ENCODE assay signal across 8 cellular contexts in the genomic region with DNA sequence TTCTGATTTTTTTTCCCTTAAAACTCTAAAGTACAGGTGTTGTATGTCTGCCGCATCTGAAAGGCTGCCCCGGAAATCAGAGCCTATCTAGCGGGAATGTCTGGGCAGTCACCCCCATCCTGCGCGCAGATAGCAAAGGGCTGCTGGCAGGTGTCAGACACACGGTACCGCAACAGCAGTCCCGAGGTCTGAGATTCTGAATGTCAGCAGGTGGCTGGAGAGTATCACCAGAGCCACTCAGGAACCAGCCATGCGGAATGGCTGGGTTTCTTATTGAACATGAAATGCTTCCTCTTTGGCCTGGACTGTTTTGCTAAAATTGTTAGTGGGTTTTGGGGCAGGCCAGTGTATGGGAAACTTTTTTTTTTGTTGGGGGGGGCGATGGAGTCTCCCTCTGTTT. TPM values are rescaled to one million over a fixed set of nuclear protein-coding genes. Genes with fewer than 3 reads are reported as not detected.
DNase-seq lines count a peak whose midpoint lies in the region; ATAC-seq and TF ChIP-seq lines count a peak whose summit lies in the region.

No MANE protein-coding gene starts in this region.

- ATAC-seq in foreskin keratinocyte (no peak), upper lobe of left lung (ENCODE audit: low FRiP score in 2 of 2) (no peak)

- TF ChIP-seq POLR2A in upper lobe of left lung (IDR thresholded peaks at IDR 0.05) = no peak

- no peaks in the 10 kb centered on the region for H3K4me1 ChIP-seq in HEK293 (ENCODE audit: control insufficient read depth, insufficient read depth, low read length)
- H3K4me1 ChIP-seq in right atrium auricular region = peaks cover 0 to 63% of the 10 kb centered on the region in 2 donors
- no peaks in the 10 kb centered on the region for H3K4me1 ChIP-seq in foreskin keratinocyte
- peaks cover 10 to 29% (median 20%) of the 10 kb centered on the region in 4 donors for H3K4me1 ChIP-seq in upper lobe of left lung

- H3K4me3 ChIP-seq in HEK293 (ENCODE audit: low read depth, low read length) = no peak overlapping the region
- no peak overlapping the region for H3K4me3 ChIP-seq in right atrium auricular region
- no peak overlapping the region for H3K4me3 ChIP-seq in upper lobe of left lung

- TF ChIP-seq EP300 in upper lobe of left lung (IDR thresholded peaks at IDR 0.05) = no peak

- H3K27me3 ChIP-seq in right atrium auricular region = no peaks in the 10 kb centered on the region
- H3K27me3 ChIP-seq in foreskin keratinocyte = no peaks in the 10 kb centered on the region
- no peaks in the 10 kb centered on the region for H3K27me3 ChIP-seq in upper lobe of left lung

- DNase-seq in GM13976 (ENCODE audit: low spot score) (peak; percentile 82), NCI-H2171 treated with DMSO at 0.1 percent for 48 hours (lab: John Stamatoyannopoulos, UW) (peak; percentile 67), right atrium auricular region (ENCODE audit: low spot score) (no peak), foreskin keratinocyte (no peak), NCI-H82 treated with DMSO at 0.1 percent for 48 hours (lab: John Stamatoyannopoulos, UW; ENCODE audit: unreplicated experiment) (no peak), pons (ENCODE audit: low spot score) (no peak), upper lobe of left lung (no peak)

- 60 to 73% methylated on average over 10 of the region's 10 CpGs for WGBS in upper lobe of left lung, 2 donors

- no peak overlapping the region for H3K27ac ChIP-seq in HEK293 (ENCODE audit: extremely low read depth, low read depth, low read length)
- peak overlapping the region; percentile 82 to 85 for H3K27ac ChIP-seq in right atrium auricular region
- H3K27ac ChIP-seq in foreskin keratinocyte = no peak overlapping the region
- H3K27ac ChIP-seq in upper lobe of left lung = peak overlapping the region in 1 of 4 donors; percentile 57

- H3K36me3 ChIP-seq in HEK293 (ENCODE audit: control insufficient read depth in 2 of 2, insufficient read depth in 1 of 2, low read length in 2 of 2) (peaks cover 7 to 34% of the 10 kb centered on the region in 2 experiments; a peak in 2 of 3 replicates), right atrium auricular region (peaks cover 19% of the 10 kb centered on the region), upper lobe of left lung (peaks cover 4 to 46% (median 33%) of the 10 kb centered on the region in 4 donors)

- TF ChIP-seq CTCF in GM13976 (IDR thresholded peaks at IDR 0.05; ENCODE audit: borderline replicate concordance, control extremely low read depth, extremely low read depth, insufficient read depth, missing control alignments) = no peak
- TF ChIP-seq CTCF in HEK293 (tag by site-specific recombination; IDR thresholded peaks at IDR 0.05) = no peak
- no peak for TF ChIP-seq CTCF in right atrium auricular region (IDR thresholded peaks at IDR 0.05)
- TF ChIP-seq CTCF in foreskin keratinocyte (conservative IDR thresholded peaks at IDR 0.05) = no peak
- TF ChIP-seq CTCF in upper lobe of left lung (IDR thresholded peaks at IDR 0.05) = no peak

- POLR2A ChIA-PET in HEK293 (lab: Yijun Ruan, JAX) = interaction anchor here (0.8 kb wide), 1 partner anchor 66 kb away, joined by 4 read pairs; no protein-coding TSS in a partner anchor

- CTCF ChIA-PET in HEK293 (lab: Yijun Ruan, JAX) = no interaction called here

- no peaks in the 10 kb centered on the region for H3K9me3 ChIP-seq in HEK293 (ENCODE audit: control insufficient read depth, insufficient read depth, low read depth, low read length)
- H3K9me3 ChIP-seq in right atrium auricular region = no peaks in the 10 kb centered on the region
- no peaks in the 10 kb centered on the region for H3K9me3 ChIP-seq in upper lobe of left lung

- in situ Hi-C loops in GM13976 (cut with MboI; ENCODE audit: low sequenced_read_pairs, unreplicated experiment) = loop anchor here (10.0 kb wide), 1 partner anchor 120 kb away; no protein-coding TSS in a partner anchor

TF ChIP-seq in HEK293, 187 proteins besides CTCF, POLR2A, EP300 and RAD21:
- TF ChIP-seq ZNF24 (tag by site-specific recombination; IDR thresholded peaks at IDR 0.05) = no peak
- TF ChIP-seq, protein P1, sequence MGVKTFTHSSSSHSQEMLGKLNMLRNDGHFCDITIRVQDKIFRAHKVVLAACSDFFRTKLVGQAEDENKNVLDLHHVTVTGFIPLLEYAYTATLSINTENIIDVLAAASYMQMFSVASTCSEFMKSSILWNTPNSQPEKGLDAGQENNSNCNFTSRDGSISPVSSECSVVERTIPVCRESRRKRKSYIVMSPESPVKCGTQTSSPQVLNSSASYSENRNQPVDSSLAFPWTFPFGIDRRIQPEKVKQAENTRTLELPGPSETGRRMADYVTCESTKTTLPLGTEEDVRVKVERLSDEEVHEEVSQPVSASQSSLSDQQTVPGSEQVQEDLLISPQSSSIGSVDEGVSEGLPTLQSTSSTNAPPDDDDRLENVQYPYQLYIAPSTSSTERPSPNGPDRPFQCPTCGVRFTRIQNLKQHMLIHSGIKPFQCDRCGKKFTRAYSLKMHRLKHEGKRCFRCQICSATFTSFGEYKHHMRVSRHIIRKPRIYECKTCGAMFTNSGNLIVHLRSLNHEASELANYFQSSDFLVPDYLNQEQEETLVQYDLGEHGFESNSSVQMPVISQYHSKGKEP (tag by site-specific recombination; IDR thresholded peaks at IDR 0.05) = 0 out of 2 replicates have a peak, but pooled peaks have one; percentile 40
TF ChIP-seq in HEK293: peak in this region for 1.

RNA-seq across cellular contexts. Expression of gene CERK, which starts 53.3 kb away (rescaled TPM):
- 10 to 100 TPM; 46.0 to 59.8 TPM for total RNA-seq in right atrium auricular region
- 18.2 and 19.3 TPM in 2 replicates for total RNA-seq in foreskin keratinocyte
- 7.1 and 8.1 TPM in 2 replicates for polyA plus RNA-seq in foreskin keratinocyte
- total RNA-seq in upper lobe of left lung = 10 to 100 TPM; 26.9 to 55.5 (median 32.7) TPM

Comparison
In these comparisons a context has a peak if more than half of its experiments do, and no peak if none do; other contexts are left out.
1. DNase-seq: peak in GM13976 (single experiment) and NCI-H2171 treated with DMSO at 0.1 percent for 48 hours (single experiment); none in right atrium auricular region (single experiment), foreskin keratinocyte (0 of 2), NCI-H82 treated with DMSO at 0.1 percent for 48 hours (single experiment), pons (single experiment) and upper lobe of left lung (0 of 2).
2. H3K27ac ChIP-seq: peak in right atrium auricular region (2 of 2); none in HEK293 (single experiment) and foreskin keratinocyte (single experiment).